8 cellular contexts compared by ENCODE assay signal in genomic region chr15:78148392-78149067, GRCh38. TPM values are rescaled to one million over a fixed set of nuclear protein-coding genes. Genes with fewer than 3 reads are reported as not detected.
DNase-seq lines count a peak whose midpoint lies in the region; ATAC-seq and TF ChIP-seq lines count a peak whose summit lies in the region.

No MANE protein-coding gene starts in this region.

- DNase-seq in H9 (no peak), lung (ENCODE audit: low spot score) (no peak), NCI-H345 treated with DMSO at 0.1 percent for 48 hours (lab: John Stamatoyannopoulos, UW; ENCODE audit: unreplicated experiment) (no peak), nucleus accumbens (lab: John Stamatoyannopoulos, UW) (no peak), NCI-H1694 (lab: John Stamatoyannopoulos, UW) (no peak), amygdala (lab: John Stamatoyannopoulos, UW) (no peak)
- no peak for DNase-seq in activated naive CD8-positive, alpha-beta T cell treated with anti-CD3 and anti-CD28 coated beads, Interleukin-2, amount 10 ng/mL, durations not matched to agents 7 days and 5 days

- H2BK120ac ChIP-seq in H9 (ENCODE audit: low read depth, low read length, poor library complexity, severe bottlenecking) = no peak overlapping the region

- H3K14ac ChIP-seq in H9 (ENCODE audit: insufficient read depth, low read length) = no peak overlapping the region

- TF ChIP-seq CTCF in H9 (conservative IDR thresholded peaks at IDR 0.05) (no peak), lung (IDR thresholded peaks at IDR 0.05; ENCODE audit: control extremely low read depth, extremely low read depth) (no peak)

- peaks cover 2% of the 10 kb centered on the region; the same call in 1 of the 2 replicates for H3K27me3 Mint-ChIP-seq in H9 (ENCODE audit: low read depth)
- no peaks in the 10 kb centered on the region for H3K27me3 Mint-ChIP-seq in activated naive CD8-positive, alpha-beta T cell treated with anti-CD3 and anti-CD28 coated beads, Interleukin-2, amount 10 ng/mL, durations not matched to agents 7 days and 5 days

- H3K9me3 Mint-ChIP-seq in H9 = no peaks in the 10 kb centered on the region; a peak in 1 of 5 replicates
- no peaks in the 10 kb centered on the region for H3K9me3 Mint-ChIP-seq in activated naive CD8-positive, alpha-beta T cell treated with anti-CD3 and anti-CD28 coated beads, Interleukin-2, amount 10 ng/mL, durations not matched to agents 7 days and 5 days

- peaks cover 11 to 22% of the 10 kb centered on the region in 2 experiments for H3K4me1 Mint-ChIP-seq in H9
- peaks cover 38% of the 10 kb centered on the region for H3K4me1 Mint-ChIP-seq in activated naive CD8-positive, alpha-beta T cell treated with anti-CD3 and anti-CD28 coated beads, Interleukin-2, amount 10 ng/mL, durations not matched to agents 7 days and 5 days

- H2AFZ ChIP-seq in H9 (ENCODE audit: low read length) = no peak overlapping the region

- H4K8ac ChIP-seq in H9 (replicated peaks; ENCODE audit: insufficient read length, low read depth, low read length) = no peak overlapping the region

- no peaks in the 10 kb centered on the region for H3K79me2 ChIP-seq in H9 (ENCODE audit: insufficient read depth, low read length)

- peaks cover 0 to 18% (median 6%) of the 10 kb centered on the region in 11 experiments; a peak in 7 of 22 replicates for H3K36me3 ChIP-seq in BLaER1 treated with 17β-estradiol and CSF1 and Interleukin-3, amounts not matched to agents 10 nM and 100 nM
- H3K36me3 ChIP-seq in lung (ENCODE audit: control insufficient read depth in 2 of 2, insufficient read depth in 2 of 2, low read length in 2 of 2) = no peaks in the 10 kb centered on the region

- H2BK20ac ChIP-seq in H9 (ENCODE audit: low read depth, low read length, poor library complexity, severe bottlenecking) = no peak overlapping the region

- H3K4me1 ChIP-seq in BLaER1 treated with 17β-estradiol and CSF1 and Interleukin-3, amounts not matched to agents 10 nM and 100 nM = peaks cover 23 to 34% (median 29%) of the 10 kb centered on the region in 10 experiments
- no peaks in the 10 kb centered on the region for H3K4me1 ChIP-seq in H9 (ENCODE audit: insufficient read depth, low read length)
- peaks cover 5 to 10% of the 10 kb centered on the region in 2 donors for H3K4me1 ChIP-seq in lung (ENCODE audit: control insufficient read depth in 2 of 2, insufficient read depth in 2 of 2, low read length in 2 of 2)

- peaks cover 0 to 5% (median 1%) of the 10 kb centered on the region in 3 experiments; a peak in 2 of 7 replicates for H3K36me3 Mint-ChIP-seq in H9 (ENCODE audit: insufficient read depth in 1 of 3, low read depth in 3 of 3)
- H3K36me3 Mint-ChIP-seq in activated naive CD8-positive, alpha-beta T cell treated with anti-CD3 and anti-CD28 coated beads, Interleukin-2, amount 10 ng/mL, durations not matched to agents 7 days and 5 days = peaks cover 13% of the 10 kb centered on the region

- peak overlapping the region; percentile 94 to 95 for H3K4me3 Mint-ChIP-seq in H9
- H3K4me3 Mint-ChIP-seq in activated naive CD8-positive, alpha-beta T cell treated with anti-CD3 and anti-CD28 coated beads, Interleukin-2, amount 10 ng/mL, durations not matched to agents 7 days and 5 days = peak overlapping the region; percentile 96

- peak overlapping the region; percentile 71 to 89 (median 84) for H3K4me2 ChIP-seq in BLaER1 treated with 17β-estradiol and CSF1 and Interleukin-3, amounts not matched to agents 10 nM and 100 nM
- peak overlapping the region; percentile 61 for H3K4me2 ChIP-seq in H9 (ENCODE audit: insufficient read depth, insufficient read length, low read length)

- H3K23ac ChIP-seq in H9 (ENCODE audit: insufficient read length, low read depth, low read length) = no peak overlapping the region

- H2BK12ac ChIP-seq in H9 (ENCODE audit: insufficient read length, low read depth, low read length) = no peak overlapping the region

- no peaks in the 10 kb centered on the region for H3K79me1 ChIP-seq in H9 (ENCODE audit: insufficient read depth, low read depth, low read length, poor library complexity, severe bottlenecking)

- peak; percentile 4 for ATAC-seq in activated naive CD8-positive, alpha-beta T cell treated with anti-CD3 and anti-CD28 coated beads, Interleukin-2, amount 10 ng/mL, durations not matched to agents 7 days and 5 days (ENCODE audit: low read depth)
- no peak for ATAC-seq in lung (ENCODE audit: insufficient read depth, low FRiP score)

- no peaks in the 10 kb centered on the region for H3K27me3 ChIP-seq in BLaER1 treated with 17β-estradiol and CSF1 and Interleukin-3, amounts not matched to agents 10 nM and 100 nM
- H3K27me3 ChIP-seq in H9 (ENCODE audit: insufficient read depth, low read length) (no peaks in the 10 kb centered on the region; the same call in 1 of the 2 replicates), lung (ENCODE audit: control insufficient read depth, insufficient read depth) (no peaks in the 10 kb centered on the region)

- no peak overlapping the region for H3K4ac ChIP-seq in H9 (ENCODE audit: low read depth, low read length)

- no peak overlapping the region for H2AK5ac ChIP-seq in H9 (ENCODE audit: insufficient read length, low read length)

- H3K27ac Mint-ChIP-seq in H9 = peak overlapping the region in 2 of 3 experiments; percentile 68 to 95; a peak in 4 of 7 replicates
- H3K27ac Mint-ChIP-seq in activated naive CD8-positive, alpha-beta T cell treated with anti-CD3 and anti-CD28 coated beads, Interleukin-2, amount 10 ng/mL, durations not matched to agents 7 days and 5 days = peak overlapping the region; percentile 85

- peaks cover 0 to 43% (median 35%) of the 10 kb centered on the region in 11 experiments; a peak in 17 of 22 replicates for H4K20me1 ChIP-seq in BLaER1 treated with 17β-estradiol and CSF1 and Interleukin-3, amounts not matched to agents 10 nM and 100 nM
- no peaks in the 10 kb centered on the region for H4K20me1 ChIP-seq in H9 (ENCODE audit: control insufficient read depth, insufficient read depth, insufficient read length)

- H3K9me3 ChIP-seq in BLaER1 treated with 17β-estradiol and CSF1 and Interleukin-3, amounts not matched to agents 10 nM and 100 nM (replicated peaks in 1 of 11) = no peaks in the 10 kb centered on the region
- no peaks in the 10 kb centered on the region for H3K9me3 ChIP-seq in H9 (ENCODE audit: control insufficient read depth, low read depth, low read length)
- no peaks in the 10 kb centered on the region for H3K9me3 ChIP-seq in lung (ENCODE audit: control insufficient read depth in 2 of 2, insufficient read depth in 1 of 2, low read length in 1 of 2)

- H3K23me2 ChIP-seq in H9 (ENCODE audit: insufficient read length, low read depth, low read length, poor library complexity, severe bottlenecking) = peaks cover 3% of the 10 kb centered on the region

- WGBS in H9 (ENCODE audit: extremely low coverage, insufficient read length, low lambda C conversion rate) = no CpG with 5 or more reads among the region's 14 CpGs
- WGBS in lung, 2 donors = 12 to 20% methylated on average over 14 of the region's 14 CpGs

- peak overlapping the region; percentile 63 to 89 (median 79); a peak in 21 of 22 replicates for H3K27ac ChIP-seq in BLaER1 treated with 17β-estradiol and CSF1 and Interleukin-3, amounts not matched to agents 10 nM and 100 nM
- H3K27ac ChIP-seq in H9 (ENCODE audit: insufficient read length, low read depth, low read length) (no peak overlapping the region), lung (ENCODE audit: low read depth in 1 of 2, low read length in 1 of 2) (peak overlapping the region in 1 of 2 donors; percentile 58)

- no peak overlapping the region for H3K56ac ChIP-seq in H9 (ENCODE audit: insufficient read length, low read depth, low read length)

- no peak overlapping the region for H3K18ac ChIP-seq in H9 (ENCODE audit: insufficient read length, low read depth, low read length)

- H3K9ac ChIP-seq in BLaER1 treated with 17β-estradiol and CSF1 and Interleukin-3, amounts not matched to agents 10 nM and 100 nM = peak overlapping the region; percentile 82 to 97 (median 92)
- peak overlapping the region; percentile 57 for H3K9ac ChIP-seq in H9 (ENCODE audit: extremely low read depth, insufficient read length, low read length)

- POLR2A ChIA-PET in activated naive CD8-positive, alpha-beta T cell treated with anti-CD3 and anti-CD28 coated beads, Interleukin-2, amount 10 ng/mL, durations not matched to agents 7 days and 5 days (lab: Charles Lee) = interaction anchor here (0.7 to 2.3 kb wide), 11 partner anchors 9 to 819 kb away, joined by 3 to 16 read pairs (median 5); partner anchors contain the start of gene CIB2

- H4K91ac ChIP-seq in H9 (ENCODE audit: insufficient read length, low read depth, low read length) = no peak overlapping the region

- peak overlapping the region; percentile 88 to 100 (median 94) for H3K4me3 ChIP-seq in BLaER1 treated with 17β-estradiol and CSF1 and Interleukin-3, amounts not matched to agents 10 nM and 100 nM
- H3K4me3 ChIP-seq in lung = peak overlapping the region; percentile 38

- H3T11ph ChIP-seq in H9 (ENCODE audit: low read length) = no peak overlapping the region

- H2BK15ac ChIP-seq in H9 (ENCODE audit: low read depth, low read length) = no peak overlapping the region

- no peak overlapping the region for H2BK5ac ChIP-seq in H9 (ENCODE audit: insufficient read length, low read length)

- H4K5ac ChIP-seq in H9 (ENCODE audit: insufficient read length, low read depth, low read length) = no peak overlapping the region

RNA-seq across cellular contexts. Expression of gene IDH3A, which starts 0.6 kb away (rescaled TPM):
- total RNA-seq in H9 (2021) (38.9 and 40.2 TPM in 2 replicates), lung (10 to 100 TPM; 55.0 to 83.2 TPM)
- 10 to 100 TPM; 54.5 to 82.8 TPM for total RNA-seq in activated naive CD8-positive, alpha-beta T cell treated with anti-CD3 and anti-CD28 coated beads, Interleukin-2, amount 10 ng/mL, durations not matched to agents 7 days and 5 days
- polyA plus RNA-seq in lung = 10 to 100 TPM; 28.6 to 36.0 TPM

RNA-seq across cellular contexts. Expression of gene CIB2, which starts 17.3 kb away (rescaled TPM):
- 37.1 and 43.2 TPM in 2 replicates for total RNA-seq in H9 (2021)
- total RNA-seq in activated naive CD8-positive, alpha-beta T cell treated with anti-CD3 and anti-CD28 coated beads, Interleukin-2, amount 10 ng/mL, durations not matched to agents 7 days and 5 days = 1 to 10 TPM in 1 of 2 experiments, under 1 TPM in 1; 0.88 to 1.5 TPM
- total RNA-seq in lung = 1 to 10 TPM; 2.8 to 9.8 TPM
- polyA plus RNA-seq in lung = 1 to 10 TPM in 1 of 2 donors, under 1 TPM in 1; 0.95 to 1.5 TPM

RNA-seq across cellular contexts. Expression of gene SH2D7, which starts 56.2 kb away (rescaled TPM):
- not detected in 2 replicates for total RNA-seq in H9 (2021)
- under 1 TPM in 1 of 2 experiments, not detected in 1; 0.11 TPM for total RNA-seq in activated naive CD8-positive, alpha-beta T cell treated with anti-CD3 and anti-CD28 coated beads, Interleukin-2, amount 10 ng/mL, durations not matched to agents 7 days and 5 days
- under 1 TPM in 1 of 2 donors, not detected in 1; 0.25 TPM for total RNA-seq in lung
- under 1 TPM in 1 of 2 donors, not detected in 1; 0.04 TPM for polyA plus RNA-seq in lung
